ENCODE assay signal across 13 cellular contexts in genomic region chr14:71582705-71583104, GRCh38.
DNase-seq lines count a peak whose midpoint lies in the region; ATAC-seq and TF ChIP-seq lines count a peak whose summit lies in the region.
"Had no signal": no experiment of that assay in that cellular context is flagged by ENCODE, and none has a peak within 500 bp of the region (broad histone marks: within the 10 kb centered on the region; RNA-seq: fewer than 3 reads in every experiment).

No MANE protein-coding gene starts in this region.

- H3K4me3 ChIP-seq in fibroblast of villous mesenchyme (ENCODE audit: low read depth, low read length) (no peak overlapping the region), smooth muscle cell (no peak overlapping the region)
- H3K4me3 ChIP-seq: body of pancreas had no signal

- H3K36me3 ChIP-seq in smooth muscle cell (ENCODE audit: low read depth) = no peaks in the 10 kb centered on the region

- H3K9me3 ChIP-seq in smooth muscle cell (replicated peaks; ENCODE audit: low read depth) = no peaks in the 10 kb centered on the region
- H3K9me3 ChIP-seq: body of pancreas had no signal

- peak overlapping the region; percentile 64 for H3K9ac ChIP-seq in smooth muscle cell (ENCODE audit: low read depth)

- H4K20me1 ChIP-seq in smooth muscle cell (ENCODE audit: low read depth) = no peaks in the 10 kb centered on the region

- H3K27me3 ChIP-seq in smooth muscle cell (ENCODE audit: low read depth) = no peaks in the 10 kb centered on the region
- H3K27me3 ChIP-seq: body of pancreas had no signal

- WGBS in smooth muscle cell (ENCODE audit: low lambda C conversion rate) = 17% methylated on average over 1 of the region's 1 CpG

- peaks cover 56% of the 10 kb centered on the region for H3K4me1 ChIP-seq in smooth muscle cell (ENCODE audit: low read depth)

- peak overlapping the region; percentile 94 for H3K27ac ChIP-seq in smooth muscle cell (ENCODE audit: low read depth)
- H3K27ac ChIP-seq: body of pancreas had no signal

- TF ChIP-seq CTCF in fibroblast of villous mesenchyme (IDR thresholded peaks at IDR 0.05; ENCODE audit: insufficient read depth, low read depth, low read length) = no peak
- TF ChIP-seq CTCF in smooth muscle cell (IDR thresholded peaks at IDR 0.05; ENCODE audit: borderline replicate concordance, insufficient read depth, poor library complexity, severe bottlenecking) = no peak

- peaks cover 51% of the 10 kb centered on the region for H3K79me2 ChIP-seq in smooth muscle cell (ENCODE audit: low read depth)

- H3K4me2 ChIP-seq in smooth muscle cell = peak overlapping the region; percentile 76

- H3F3A ChIP-seq in smooth muscle cell (ENCODE audit: low read depth) = peaks cover 11% of the 10 kb centered on the region

- ATAC-seq in GM18867 (IDR thresholded peaks at IDR 0.05; ENCODE audit: unreplicated experiment) (no peak), HG03280 (IDR thresholded peaks at IDR 0.05; ENCODE audit: unreplicated experiment) (no peak)
- ATAC-seq: body of pancreas; CD8-positive, alpha-beta T cell; naive thymus-derived CD4-positive, alpha-beta T cell had no signal

- no peak overlapping the region for H2AFZ ChIP-seq in smooth muscle cell (ENCODE audit: low read depth)

- peak; percentile 73 for DNase-seq in HCEC 1CT
- DNase-seq in amniotic stem cell (lab: John Stamatoyannopoulos, UW) = peak; percentile 51
- peak; percentile 48 for DNase-seq in fibroblast of villous mesenchyme (ENCODE audit: low read depth)
- DNase-seq in smooth muscle cell (lab: John Stamatoyannopoulos, UW; ENCODE audit: unreplicated experiment) = no peak
- no peak for DNase-seq in UCSD-AML1 (lab: John Stamatoyannopoulos, UW; ENCODE audit: unreplicated experiment)
- DNase-seq in occipital lobe (lab: John Stamatoyannopoulos, UW) = no peak
- DNase-seq: CD8-positive, alpha-beta T cell; naive thymus-derived CD4-positive, alpha-beta T cell; NCI-H345; stimulated activated CD4-positive, alpha-beta T cell treated with anti-CD3 and anti-CD28 coated beads, Interleukin-2, amount 100 ng/mL, for 48 hours had no signal

Comparison
In these comparisons a context has a peak if more than half of its experiments do, and no peak if none do; other contexts are left out.
1. DNase-seq: peak in HCEC 1CT (single experiment), amniotic stem cell (single experiment) and fibroblast of villous mesenchyme (single experiment); none in smooth muscle cell (single experiment), UCSD-AML1 (single experiment) and occipital lobe (single experiment).